1 cellular context compared by ENCODE assay signal in the genomic region with DNA sequence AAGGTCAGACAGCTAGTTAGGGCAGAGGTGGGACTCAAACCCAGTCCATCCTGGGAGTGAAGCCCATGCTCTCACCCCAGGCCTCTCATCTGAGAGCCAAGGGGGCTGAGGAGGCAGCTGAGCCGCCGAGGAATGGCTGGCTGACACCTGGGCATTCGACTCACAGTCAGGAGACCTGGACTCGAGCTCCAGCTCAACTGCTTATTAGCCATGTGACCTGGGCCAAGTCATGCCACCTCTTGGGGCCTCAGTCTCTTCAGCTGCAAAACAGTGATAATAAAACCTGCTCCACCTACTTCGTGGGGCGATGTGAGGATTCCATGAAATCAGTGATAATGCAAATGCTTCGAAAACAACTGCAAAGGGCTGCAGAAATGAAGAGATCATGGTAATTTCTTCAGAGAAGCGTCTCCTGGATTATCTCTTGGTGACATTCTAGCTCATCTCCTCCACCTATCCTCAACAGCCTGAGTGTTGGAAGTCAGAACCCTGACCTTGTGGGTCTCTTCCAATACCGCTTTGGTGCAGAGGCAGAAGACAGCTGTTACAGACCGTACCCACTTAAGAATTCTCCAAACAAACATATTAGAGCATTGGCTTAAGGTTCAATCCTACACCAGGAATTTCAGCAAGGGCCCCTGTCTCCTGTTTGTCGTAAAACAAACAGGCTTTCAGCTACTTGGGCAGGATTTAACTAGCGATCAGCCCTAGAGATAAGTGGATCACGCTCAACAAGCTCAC.
TF ChIP-seq lines count a peak whose summit lies in the region.

No MANE protein-coding gene starts in this region.

TF ChIP-seq in K562, 482 proteins besides CTCF, POLR2A, EP300 and RAD21 (continued from another document and continues in another):
- TF ChIP-seq SAFB (IDR thresholded peaks at IDR 0.05; ENCODE audit: borderline replicate concordance, low read depth, low read length) (no peak), PHF8 (IDR thresholded peaks at IDR 0.05; ENCODE audit: borderline replicate concordance, low read length) (no peak; the same call in 1 of the 2 replicates), TRIM24 (IDR thresholded peaks at IDR 0.05) (peak in 1 of 2 experiments; percentile 64; a peak in 2 of 4 replicates), MTA1 (IDR thresholded peaks at IDR 0.05; ENCODE audit: borderline replicate concordance) (peak; percentile 65), RFX1 (IDR thresholded peaks at IDR 0.05) (no peak), PRMT5 (CRISPR knock-in tag; IDR thresholded peaks at IDR 0.05) (no peak), ZNF75A (CRISPR knock-in tag; IDR thresholded peaks at IDR 0.05) (no peak; the same call in 1 of the 2 replicates), U2AF1 (optimal IDR thresholded peaks at IDR 0.05; ENCODE audit: low read depth, low read length) (no peak), FUS (optimal IDR thresholded peaks at IDR 0.05; ENCODE audit: low read depth, low read length) (no peak), GABPB2 (CRISPR knock-in tag; conservative IDR thresholded peaks at IDR 0.05) (no peak), RBM25 (IDR thresholded peaks at IDR 0.05; ENCODE audit: low read depth, low read length, severe bottlenecking) (no peak), DIDO1 (tag; IDR thresholded peaks at IDR 0.05; ENCODE audit: low read depth) (no peak), STAG1 (CRISPR knock-in tag; IDR thresholded peaks at IDR 0.05; ENCODE audit: borderline replicate concordance) (no peak), SAFB2 (IDR thresholded peaks at IDR 0.05; ENCODE audit: borderline replicate concordance, low read depth, low read length, severe bottlenecking) (no peak), ZNF766 (CRISPR knock-in tag; conservative IDR thresholded peaks at IDR 0.05) (peak; percentile 77), POLR3A (IDR thresholded peaks at IDR 0.05; ENCODE audit: borderline replicate concordance, extremely low read depth, insufficient read depth, insufficient read length) (no peak), CBX8 (IDR thresholded peaks at IDR 0.05; ENCODE audit: borderline replicate concordance, extremely low read depth, low read depth, low read length, poor library complexity, severe bottlenecking) (no peak), ZNF717 (CRISPR knock-in tag; IDR thresholded peaks at IDR 0.05) (no peak), OTX1 (CRISPR knock-in tag; IDR thresholded peaks at IDR 0.05) (no peak), ESRRA (IDR thresholded peaks at IDR 0.05; ENCODE audit: borderline replicate concordance, low read depth) (peak; percentile 64; the same call in 1 of the 2 replicates), MCM5 (IDR thresholded peaks at IDR 0.05; ENCODE audit: low read depth) (no peak), MEIS2 (IDR thresholded peaks at IDR 0.05; ENCODE audit: partially characterized antibody) (peak; percentile 61), FOXJ2 (tag; IDR thresholded peaks at IDR 0.05) (peak; percentile 62)
- TF ChIP-seq, protein P1, sequence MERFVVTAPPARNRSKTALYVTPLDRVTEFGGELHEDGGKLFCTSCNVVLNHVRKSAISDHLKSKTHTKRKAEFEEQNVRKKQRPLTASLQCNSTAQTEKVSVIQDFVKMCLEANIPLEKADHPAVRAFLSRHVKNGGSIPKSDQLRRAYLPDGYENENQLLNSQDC (CRISPR knock-in tag; IDR thresholded peaks at IDR 0.05): no peak
- TF ChIP-seq, protein P2, sequence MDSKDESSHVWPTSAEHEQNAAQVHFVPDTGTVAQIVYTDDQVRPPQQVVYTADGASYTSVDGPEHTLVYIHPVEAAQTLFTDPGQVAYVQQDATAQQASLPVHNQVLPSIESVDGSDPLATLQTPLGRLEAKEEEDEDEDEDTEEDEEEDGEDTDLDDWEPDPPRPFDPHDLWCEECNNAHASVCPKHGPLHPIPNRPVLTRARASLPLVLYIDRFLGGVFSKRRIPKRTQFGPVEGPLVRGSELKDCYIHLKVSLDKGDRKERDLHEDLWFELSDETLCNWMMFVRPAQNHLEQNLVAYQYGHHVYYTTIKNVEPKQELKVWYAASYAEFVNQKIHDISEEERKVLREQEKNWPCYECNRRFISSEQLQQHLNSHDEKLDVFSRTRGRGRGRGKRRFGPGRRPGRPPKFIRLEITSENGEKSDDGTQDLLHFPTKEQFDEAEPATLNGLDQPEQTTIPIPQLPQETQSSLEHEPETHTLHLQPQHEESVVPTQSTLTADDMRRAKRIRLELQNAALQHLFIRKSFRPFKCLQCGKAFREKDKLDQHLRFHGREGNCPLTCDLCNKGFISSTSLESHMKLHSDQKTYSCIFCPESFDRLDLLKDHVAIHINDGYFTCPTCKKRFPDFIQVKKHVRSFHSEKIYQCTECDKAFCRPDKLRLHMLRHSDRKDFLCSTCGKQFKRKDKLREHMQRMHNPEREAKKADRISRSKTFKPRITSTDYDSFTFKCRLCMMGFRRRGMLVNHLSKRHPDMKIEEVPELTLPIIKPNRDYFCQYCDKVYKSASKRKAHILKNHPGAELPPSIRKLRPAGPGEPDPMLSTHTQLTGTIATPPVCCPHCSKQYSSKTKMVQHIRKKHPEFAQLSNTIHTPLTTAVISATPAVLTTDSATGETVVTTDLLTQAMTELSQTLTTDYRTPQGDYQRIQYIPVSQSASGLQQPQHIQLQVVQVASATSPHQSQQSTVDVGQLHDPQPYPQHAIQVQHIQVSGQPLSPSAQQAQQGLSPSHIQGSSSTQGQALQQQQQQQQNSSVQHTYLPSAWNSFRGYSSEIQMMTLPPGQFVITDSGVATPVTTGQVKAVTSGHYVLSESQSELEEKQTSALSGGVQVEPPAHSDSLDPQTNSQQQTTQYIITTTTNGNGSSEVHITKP (IDR thresholded peaks at IDR 0.05; ENCODE audit: partially characterized antibody): peak; percentile 29
- TF ChIP-seq, protein P3, sequence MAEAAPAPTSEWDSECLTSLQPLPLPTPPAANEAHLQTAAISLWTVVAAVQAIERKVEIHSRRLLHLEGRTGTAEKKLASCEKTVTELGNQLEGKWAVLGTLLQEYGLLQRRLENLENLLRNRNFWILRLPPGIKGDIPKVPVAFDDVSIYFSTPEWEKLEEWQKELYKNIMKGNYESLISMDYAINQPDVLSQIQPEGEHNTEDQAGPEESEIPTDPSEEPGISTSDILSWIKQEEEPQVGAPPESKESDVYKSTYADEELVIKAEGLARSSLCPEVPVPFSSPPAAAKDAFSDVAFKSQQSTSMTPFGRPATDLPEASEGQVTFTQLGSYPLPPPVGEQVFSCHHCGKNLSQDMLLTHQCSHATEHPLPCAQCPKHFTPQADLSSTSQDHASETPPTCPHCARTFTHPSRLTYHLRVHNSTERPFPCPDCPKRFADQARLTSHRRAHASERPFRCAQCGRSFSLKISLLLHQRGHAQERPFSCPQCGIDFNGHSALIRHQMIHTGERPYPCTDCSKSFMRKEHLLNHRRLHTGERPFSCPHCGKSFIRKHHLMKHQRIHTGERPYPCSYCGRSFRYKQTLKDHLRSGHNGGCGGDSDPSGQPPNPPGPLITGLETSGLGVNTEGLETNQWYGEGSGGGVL (CRISPR knock-in tag; IDR thresholded peaks at IDR 0.05): no peak
- TF ChIP-seq, protein P4, sequence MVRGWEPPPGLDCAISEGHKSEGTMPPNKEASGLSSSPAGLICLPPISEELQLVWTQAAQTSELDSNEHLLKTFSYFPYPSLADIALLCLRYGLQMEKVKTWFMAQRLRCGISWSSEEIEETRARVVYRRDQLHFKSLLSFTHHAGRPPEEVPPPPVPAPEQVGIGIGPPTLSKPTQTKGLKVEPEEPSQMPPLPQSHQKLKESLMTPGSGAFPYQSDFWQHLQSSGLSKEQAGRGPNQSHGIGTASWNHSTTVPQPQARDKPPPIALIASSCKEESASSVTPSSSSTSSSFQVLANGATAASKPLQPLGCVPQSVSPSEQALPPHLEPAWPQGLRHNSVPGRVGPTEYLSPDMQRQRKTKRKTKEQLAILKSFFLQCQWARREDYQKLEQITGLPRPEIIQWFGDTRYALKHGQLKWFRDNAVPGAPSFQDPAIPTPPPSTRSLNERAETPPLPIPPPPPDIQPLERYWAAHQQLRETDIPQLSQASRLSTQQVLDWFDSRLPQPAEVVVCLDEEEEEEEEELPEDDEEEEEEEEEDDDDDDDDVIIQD (CRISPR knock-in tag; IDR thresholded peaks at IDR 0.05): peak; percentile 94
- TF ChIP-seq, protein P5, sequence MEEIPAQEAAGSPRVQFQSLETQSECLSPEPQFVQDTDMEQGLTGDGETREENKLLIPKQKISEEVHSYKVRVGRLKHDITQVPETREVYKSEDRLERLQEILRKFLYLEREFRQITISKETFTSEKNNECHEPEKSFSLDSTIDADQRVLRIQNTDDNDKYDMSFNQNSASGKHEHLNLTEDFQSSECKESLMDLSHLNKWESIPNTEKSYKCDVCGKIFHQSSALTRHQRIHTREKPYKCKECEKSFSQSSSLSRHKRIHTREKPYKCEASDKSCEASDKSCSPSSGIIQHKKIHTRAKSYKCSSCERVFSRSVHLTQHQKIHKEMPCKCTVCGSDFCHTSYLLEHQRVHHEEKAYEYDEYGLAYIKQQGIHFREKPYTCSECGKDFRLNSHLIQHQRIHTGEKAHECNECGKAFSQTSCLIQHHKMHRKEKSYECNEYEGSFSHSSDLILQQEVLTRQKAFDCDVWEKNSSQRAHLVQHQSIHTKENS (CRISPR knock-in tag; IDR thresholded peaks at IDR 0.05): no peak
- TF ChIP-seq, protein P6, sequence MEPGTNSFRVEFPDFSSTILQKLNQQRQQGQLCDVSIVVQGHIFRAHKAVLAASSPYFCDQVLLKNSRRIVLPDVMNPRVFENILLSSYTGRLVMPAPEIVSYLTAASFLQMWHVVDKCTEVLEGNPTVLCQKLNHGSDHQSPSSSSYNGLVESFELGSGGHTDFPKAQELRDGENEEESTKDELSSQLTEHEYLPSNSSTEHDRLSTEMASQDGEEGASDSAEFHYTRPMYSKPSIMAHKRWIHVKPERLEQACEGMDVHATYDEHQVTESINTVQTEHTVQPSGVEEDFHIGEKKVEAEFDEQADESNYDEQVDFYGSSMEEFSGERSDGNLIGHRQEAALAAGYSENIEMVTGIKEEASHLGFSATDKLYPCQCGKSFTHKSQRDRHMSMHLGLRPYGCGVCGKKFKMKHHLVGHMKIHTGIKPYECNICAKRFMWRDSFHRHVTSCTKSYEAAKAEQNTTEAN (CRISPR knock-in tag; IDR thresholded peaks at IDR 0.05): no peak
- TF ChIP-seq, protein P7, sequence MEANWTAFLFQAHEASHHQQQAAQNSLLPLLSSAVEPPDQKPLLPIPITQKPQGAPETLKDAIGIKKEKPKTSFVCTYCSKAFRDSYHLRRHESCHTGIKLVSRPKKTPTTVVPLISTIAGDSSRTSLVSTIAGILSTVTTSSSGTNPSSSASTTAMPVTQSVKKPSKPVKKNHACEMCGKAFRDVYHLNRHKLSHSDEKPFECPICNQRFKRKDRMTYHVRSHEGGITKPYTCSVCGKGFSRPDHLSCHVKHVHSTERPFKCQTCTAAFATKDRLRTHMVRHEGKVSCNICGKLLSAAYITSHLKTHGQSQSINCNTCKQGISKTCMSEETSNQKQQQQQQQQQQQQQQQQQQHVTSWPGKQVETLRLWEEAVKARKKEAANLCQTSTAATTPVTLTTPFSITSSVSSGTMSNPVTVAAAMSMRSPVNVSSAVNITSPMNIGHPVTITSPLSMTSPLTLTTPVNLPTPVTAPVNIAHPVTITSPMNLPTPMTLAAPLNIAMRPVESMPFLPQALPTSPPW (CRISPR knock-in tag; IDR thresholded peaks at IDR 0.05): peak; percentile 31; the same call in 1 of the 2 replicates
- TF ChIP-seq, protein P8, sequence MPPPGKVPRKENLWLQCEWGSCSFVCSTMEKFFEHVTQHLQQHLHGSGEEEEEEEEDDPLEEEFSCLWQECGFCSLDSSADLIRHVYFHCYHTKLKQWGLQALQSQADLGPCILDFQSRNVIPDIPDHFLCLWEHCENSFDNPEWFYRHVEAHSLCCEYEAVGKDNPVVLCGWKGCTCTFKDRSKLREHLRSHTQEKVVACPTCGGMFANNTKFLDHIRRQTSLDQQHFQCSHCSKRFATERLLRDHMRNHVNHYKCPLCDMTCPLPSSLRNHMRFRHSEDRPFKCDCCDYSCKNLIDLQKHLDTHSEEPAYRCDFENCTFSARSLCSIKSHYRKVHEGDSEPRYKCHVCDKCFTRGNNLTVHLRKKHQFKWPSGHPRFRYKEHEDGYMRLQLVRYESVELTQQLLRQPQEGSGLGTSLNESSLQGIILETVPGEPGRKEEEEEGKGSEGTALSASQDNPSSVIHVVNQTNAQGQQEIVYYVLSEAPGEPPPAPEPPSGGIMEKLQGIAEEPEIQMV (tag; conservative IDR thresholded peaks at IDR 0.05; ENCODE audit: low read depth): no peak
- TF ChIP-seq, protein P9, sequence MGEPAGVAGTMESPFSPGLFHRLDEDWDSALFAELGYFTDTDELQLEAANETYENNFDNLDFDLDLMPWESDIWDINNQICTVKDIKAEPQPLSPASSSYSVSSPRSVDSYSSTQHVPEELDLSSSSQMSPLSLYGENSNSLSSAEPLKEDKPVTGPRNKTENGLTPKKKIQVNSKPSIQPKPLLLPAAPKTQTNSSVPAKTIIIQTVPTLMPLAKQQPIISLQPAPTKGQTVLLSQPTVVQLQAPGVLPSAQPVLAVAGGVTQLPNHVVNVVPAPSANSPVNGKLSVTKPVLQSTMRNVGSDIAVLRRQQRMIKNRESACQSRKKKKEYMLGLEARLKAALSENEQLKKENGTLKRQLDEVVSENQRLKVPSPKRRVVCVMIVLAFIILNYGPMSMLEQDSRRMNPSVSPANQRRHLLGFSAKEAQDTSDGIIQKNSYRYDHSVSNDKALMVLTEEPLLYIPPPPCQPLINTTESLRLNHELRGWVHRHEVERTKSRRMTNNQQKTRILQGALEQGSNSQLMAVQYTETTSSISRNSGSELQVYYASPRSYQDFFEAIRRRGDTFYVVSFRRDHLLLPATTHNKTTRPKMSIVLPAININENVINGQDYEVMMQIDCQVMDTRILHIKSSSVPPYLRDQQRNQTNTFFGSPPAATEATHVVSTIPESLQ (CRISPR knock-in tag; IDR thresholded peaks at IDR 0.05): no peak
- TF ChIP-seq, protein P10, sequence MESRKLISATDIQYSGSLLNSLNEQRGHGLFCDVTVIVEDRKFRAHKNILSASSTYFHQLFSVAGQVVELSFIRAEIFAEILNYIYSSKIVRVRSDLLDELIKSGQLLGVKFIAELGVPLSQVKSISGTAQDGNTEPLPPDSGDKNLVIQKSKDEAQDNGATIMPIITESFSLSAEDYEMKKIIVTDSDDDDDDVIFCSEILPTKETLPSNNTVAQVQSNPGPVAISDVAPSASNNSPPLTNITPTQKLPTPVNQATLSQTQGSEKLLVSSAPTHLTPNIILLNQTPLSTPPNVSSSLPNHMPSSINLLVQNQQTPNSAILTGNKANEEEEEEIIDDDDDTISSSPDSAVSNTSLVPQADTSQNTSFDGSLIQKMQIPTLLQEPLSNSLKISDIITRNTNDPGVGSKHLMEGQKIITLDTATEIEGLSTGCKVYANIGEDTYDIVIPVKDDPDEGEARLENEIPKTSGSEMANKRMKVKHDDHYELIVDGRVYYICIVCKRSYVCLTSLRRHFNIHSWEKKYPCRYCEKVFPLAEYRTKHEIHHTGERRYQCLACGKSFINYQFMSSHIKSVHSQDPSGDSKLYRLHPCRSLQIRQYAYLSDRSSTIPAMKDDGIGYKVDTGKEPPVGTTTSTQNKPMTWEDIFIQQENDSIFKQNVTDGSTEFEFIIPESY (CRISPR knock-in tag; IDR thresholded peaks at IDR 0.05): no peak
- TF ChIP-seq, protein P11, sequence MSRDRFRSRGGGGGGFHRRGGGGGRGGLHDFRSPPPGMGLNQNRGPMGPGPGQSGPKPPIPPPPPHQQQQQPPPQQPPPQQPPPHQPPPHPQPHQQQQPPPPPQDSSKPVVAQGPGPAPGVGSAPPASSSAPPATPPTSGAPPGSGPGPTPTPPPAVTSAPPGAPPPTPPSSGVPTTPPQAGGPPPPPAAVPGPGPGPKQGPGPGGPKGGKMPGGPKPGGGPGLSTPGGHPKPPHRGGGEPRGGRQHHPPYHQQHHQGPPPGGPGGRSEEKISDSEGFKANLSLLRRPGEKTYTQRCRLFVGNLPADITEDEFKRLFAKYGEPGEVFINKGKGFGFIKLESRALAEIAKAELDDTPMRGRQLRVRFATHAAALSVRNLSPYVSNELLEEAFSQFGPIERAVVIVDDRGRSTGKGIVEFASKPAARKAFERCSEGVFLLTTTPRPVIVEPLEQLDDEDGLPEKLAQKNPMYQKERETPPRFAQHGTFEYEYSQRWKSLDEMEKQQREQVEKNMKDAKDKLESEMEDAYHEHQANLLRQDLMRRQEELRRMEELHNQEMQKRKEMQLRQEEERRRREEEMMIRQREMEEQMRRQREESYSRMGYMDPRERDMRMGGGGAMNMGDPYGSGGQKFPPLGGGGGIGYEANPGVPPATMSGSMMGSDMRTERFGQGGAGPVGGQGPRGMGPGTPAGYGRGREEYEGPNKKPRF (IDR thresholded peaks at IDR 0.05; ENCODE audit: low read depth, low read length): no peak
